8 cellular contexts compared by ENCODE assay signal in genomic region chr12:72017054-72017651, GRCh38.
A peak's percentile ranks its signal among the peaks of the same experiment; 100 is the strongest.
DNase-seq lines count a peak whose midpoint lies in the region; ATAC-seq, FAIRE-seq and TF ChIP-seq lines count a peak whose summit lies in the region.

No MANE protein-coding gene starts in this region.

- intact Hi-C loops in mammary epithelial cell (cut with micrococcal nuclease) = loop anchor here (1.0 to 2.0 kb wide), 4 partner anchors 122 to 330 kb away; no protein-coding TSS in a partner anchor

- peaks cover 3% of the 10 kb centered on the region; the same call in 1 of the 2 replicates for H3K27me3 ChIP-seq in BE2C
- no peaks in the 10 kb centered on the region for H3K27me3 ChIP-seq in WERI-Rb-1 (ENCODE audit: insufficient read depth, low read depth, severe bottlenecking)
- H3K27me3 ChIP-seq in mammary epithelial cell (ENCODE audit: insufficient read depth, low read length) = no peaks in the 10 kb centered on the region
- H3K27me3 ChIP-seq in keratinocyte (ENCODE audit: control insufficient read depth, extremely low read depth, insufficient read depth, low read length) = no peaks in the 10 kb centered on the region

- no peak overlapping the region for H3K27ac ChIP-seq in WERI-Rb-1
- no peak overlapping the region for H3K27ac ChIP-seq in mammary epithelial cell (ENCODE audit: insufficient read depth, low read depth, low read length)
- H3K27ac ChIP-seq in keratinocyte (ENCODE audit: control insufficient read depth, insufficient read depth, low read length) = no peak overlapping the region

- no peaks in the 10 kb centered on the region for H4K20me1 ChIP-seq in mammary epithelial cell (ENCODE audit: insufficient read depth, low read length)
- no peaks in the 10 kb centered on the region for H4K20me1 ChIP-seq in keratinocyte (ENCODE audit: control insufficient read depth, extremely low read depth, insufficient read depth, low read length)

- no peaks in the 10 kb centered on the region for H3K4me1 ChIP-seq in BE2C
- H3K4me1 ChIP-seq in mammary epithelial cell (ENCODE audit: insufficient read depth, low read length) = no peaks in the 10 kb centered on the region
- H3K4me1 ChIP-seq in keratinocyte (ENCODE audit: control insufficient read depth, extremely low read depth, insufficient read depth, low read length) = no peaks in the 10 kb centered on the region

- H3K4me2 ChIP-seq in mammary epithelial cell (ENCODE audit: insufficient read depth, low read depth, low read length) (no peak overlapping the region), keratinocyte (ENCODE audit: control insufficient read depth, extremely low read depth, insufficient read depth, low read depth, low read length) (no peak overlapping the region)

- in situ Hi-C loops in mammary epithelial cell (cut with MboI; ENCODE audit: low sequenced_read_pairs in 2 of 2) = loop anchor here (5.0 to 10.0 kb wide), 2 partner anchors 255 to 268 kb away; partner anchors contain the start of gene TRHDE (in 1 of the 2)

- peak; percentile 65 for DNase-seq in BE2C
- peak; percentile 71 for DNase-seq in NCI-H2196 (lab: John Stamatoyannopoulos, UW; ENCODE audit: unreplicated experiment)
- peak; percentile 78 for DNase-seq in WERI-Rb-1
- DNase-seq in mammary epithelial cell = peak; percentile 74
- DNase-seq in keratinocyte (ENCODE audit: low read depth, low spot score) = no peak
- DNase-seq in stimulated activated CD4-positive, alpha-beta T cell treated with anti-CD3 and anti-CD28 coated beads, Interleukin-2, amount 100 ng/mL, for 4 hours (ENCODE audit: low read depth) = peak; percentile 20

- CTCF ChIA-PET in mammary epithelial cell (lab: Charles Lee; ENCODE audit: low non-redundant PET) = interaction anchor here (0.6 kb wide), 1 partner anchor 311 kb away, joined by 4 read pairs; no protein-coding TSS in a partner anchor

- dilution Hi-C loops in mammary epithelial cell (cut with HindIII; ENCODE audit: low sequenced_read_pairs) = no loop called here
- dilution Hi-C loops in keratinocyte (cut with MboI; ENCODE audit: extremely low pct_ligation_motif_present, low sequenced_read_pairs) = no loop called here

- BruUV-seq in mammary epithelial cell (replicated peaks; lab: Mats Ljungman, UMichigan) = no TSS peak

- no peak overlapping the region for H2AFZ ChIP-seq in mammary epithelial cell (ENCODE audit: low read depth, low read length)
- no peak overlapping the region for H2AFZ ChIP-seq in keratinocyte (ENCODE audit: control insufficient read depth, low read length)

- H3K9me3 ChIP-seq in BE2C (no peaks in the 10 kb centered on the region), WERI-Rb-1 (ENCODE audit: severe bottlenecking) (no peaks in the 10 kb centered on the region), mammary epithelial cell (replicated peaks; ENCODE audit: insufficient read depth, low read length) (no peaks in the 10 kb centered on the region), keratinocyte (ENCODE audit: control insufficient read depth, low read depth, low read length) (no peaks in the 10 kb centered on the region)

- TF ChIP-seq CTCF in BE2C (IDR thresholded peaks at IDR 0.05; ENCODE audit: low read depth, low read length) (peak; percentile 78), WERI-Rb-1 (IDR thresholded peaks at IDR 0.05; ENCODE audit: low read depth, low read length) (peak; percentile 82), mammary epithelial cell (conservative IDR thresholded peaks at IDR 0.05 in 1 of 2, IDR thresholded peaks at IDR 0.05 in 1 of 2; ENCODE audit: extremely low read depth in 1 of 2, insufficient read depth in 1 of 2, low read depth in 1 of 2, low read length in 2 of 2) (peak; percentile 73 to 85), keratinocyte (optimal IDR thresholded peaks at IDR 0.05 in 1 of 3, IDR thresholded peaks at IDR 0.05 in 1 of 3, conservative IDR thresholded peaks at IDR 0.05 in 1 of 3; ENCODE audit: extremely low read depth in 1 of 3, insufficient read depth in 2 of 3, low read length in 3 of 3) (peak; percentile 75 to 96 (median 78))

- H3K36me3 ChIP-seq in BE2C (no peaks in the 10 kb centered on the region), WERI-Rb-1 (no peaks in the 10 kb centered on the region), mammary epithelial cell (ENCODE audit: insufficient read depth, low read length) (no peaks in the 10 kb centered on the region), keratinocyte (ENCODE audit: control insufficient read depth in 2 of 2, extremely low read depth in 1 of 2, insufficient read depth in 2 of 2, low read length in 2 of 2) (no peaks in the 10 kb centered on the region)

- peak; percentile 97 for ATAC-seq in GM19035 (IDR thresholded peaks at IDR 0.05; ENCODE audit: unreplicated experiment)
- ATAC-seq in HG03159 (IDR thresholded peaks at IDR 0.05; ENCODE audit: unreplicated experiment) = peak; percentile 99

- WGBS in mammary epithelial cell (ENCODE audit: low coverage, missing lambda C conversion rate) = 2% methylated on average over 6 of the region's 6 CpGs

- no peak overlapping the region for H3K9ac ChIP-seq in mammary epithelial cell (ENCODE audit: insufficient read depth, low read length)
- H3K9ac ChIP-seq in keratinocyte (ENCODE audit: control insufficient read depth, extremely low read depth, insufficient read depth, low read length) = no peak overlapping the region

- H3K79me2 ChIP-seq in mammary epithelial cell (ENCODE audit: insufficient read depth, low read length) (no peaks in the 10 kb centered on the region), keratinocyte (ENCODE audit: control insufficient read depth, insufficient read depth, low read length) (no peaks in the 10 kb centered on the region)

- peak; percentile 83 for FAIRE-seq in keratinocyte (lab: Jason Lieb, UNC)

- no peaks in the 10 kb centered on the region for H3K9me1 ChIP-seq in keratinocyte (ENCODE audit: control insufficient read depth, extremely low read depth, insufficient read depth, low read length)

- H3K4me3 ChIP-seq in BE2C (ENCODE audit: low read depth, low read length) (no peak overlapping the region), WERI-Rb-1 (ENCODE audit: low read depth, low read length) (no peak overlapping the region), mammary epithelial cell (replicated peaks in 1 of 3; ENCODE audit: insufficient read depth in 1 of 3, low read depth in 2 of 3, low read length in 3 of 3) (no peak overlapping the region), keratinocyte (ENCODE audit: control insufficient read depth in 2 of 3, extremely low read depth in 1 of 3, insufficient read depth in 2 of 3, low read depth in 1 of 3, low read length in 3 of 3) (no peak overlapping the region)
